Comparison of ENCODE assay signal across 8 cellular contexts in genomic region chr3:138332472-138333073, GRCh38. TPM values are rescaled to one million over a fixed set of nuclear protein-coding genes. Genes with fewer than 3 reads are reported as not detected.
DNase-seq lines count a peak whose midpoint lies in the region; ATAC-seq and TF ChIP-seq lines count a peak whose summit lies in the region.

No MANE protein-coding gene starts in this region.

- H3K9me3 ChIP-seq in RWPE2 (ENCODE audit: severe bottlenecking), result no peaks in the 10 kb centered on the region

- H3K36me3 ChIP-seq in RWPE2 (ENCODE audit: low read depth), result no peaks in the 10 kb centered on the region

- H3K4me3 ChIP-seq in GM12875 (ENCODE audit: low read depth, low read length), result no peak overlapping the region
- no peak overlapping the region for H3K4me3 ChIP-seq in RWPE2 (ENCODE audit: severe bottlenecking)

- H3K4me1 ChIP-seq in RWPE2 (ENCODE audit: insufficient read depth, poor library complexity, severe bottlenecking) (peaks cover 11% of the 10 kb centered on the region), foreskin keratinocyte (peaks cover 9% of the 10 kb centered on the region)

- H3K27me3 ChIP-seq in RWPE2 (ENCODE audit: insufficient read depth, poor library complexity, severe bottlenecking) (no peaks in the 10 kb centered on the region), foreskin keratinocyte (peaks cover 3% of the 10 kb centered on the region)

- peak; percentile 63 for DNase-seq in AG08395 (ENCODE audit: low spot score)
- no peak for DNase-seq in RWPE2 (ENCODE audit: low spot score)
- no peak for DNase-seq in foreskin keratinocyte
- peak; percentile 81 for DNase-seq in superior temporal gyrus (ENCODE audit: extremely low spot score)
- DNase-seq in HK-2 (ENCODE audit: unreplicated experiment), result no peak

- H3K27ac ChIP-seq in RWPE2 (ENCODE audit: poor library complexity, severe bottlenecking), result no peak overlapping the region
- H3K27ac ChIP-seq in foreskin keratinocyte, result no peak overlapping the region

- peak; percentile 36; the same call in 1 of the 2 replicates for TF ChIP-seq CTCF in GM12875 (IDR thresholded peaks at IDR 0.05; ENCODE audit: borderline replicate concordance, insufficient read depth, low read depth, low read length)
- peak; percentile 73 for TF ChIP-seq CTCF in RWPE2 (IDR thresholded peaks at IDR 0.05; ENCODE audit: poor library complexity, severe bottlenecking)
- peak; percentile 75 for TF ChIP-seq CTCF in foreskin keratinocyte (conservative IDR thresholded peaks at IDR 0.05)

- ATAC-seq in RWPE2 (ENCODE audit: low read depth) (no peak), foreskin keratinocyte (no peak), HG03342 (IDR thresholded peaks at IDR 0.05; ENCODE audit: unreplicated experiment) (no peak), GM21717 (IDR thresholded peaks at IDR 0.05; ENCODE audit: unreplicated experiment) (no peak)

RNA-seq across cellular contexts. Expression of gene NME9, which starts 2.9 kb away (rescaled TPM):
- not detected in 2 replicates for total RNA-seq in foreskin keratinocyte
- not detected in 2 replicates for polyA plus RNA-seq in foreskin keratinocyte

RNA-seq across cellular contexts. Expression of gene MRAS, which starts 15.8 kb away (rescaled TPM):
- total RNA-seq in foreskin keratinocyte, result 2.9 and 6.3 TPM in 2 replicates
- 1.4 and 2.4 TPM in 2 replicates for polyA plus RNA-seq in foreskin keratinocyte

Comparison
In these comparisons a context has a peak if more than half of its experiments do, and no peak if none do; other contexts are left out.
1. DNase-seq: peak in AG08395 (single experiment) and superior temporal gyrus (single experiment); none in RWPE2 (single experiment), foreskin keratinocyte (0 of 2) and HK-2 (single experiment).
2. Peak in every context shown above with its lines, with median percentiles within 50 percentile points of each other: CTCF ChIP-seq.